In genomic region chr14:85273099-85273677, GRCh38 we compare ENCODE assay signal across 1 cellular context.
TF ChIP-seq lines count a peak whose summit lies in the region.

No MANE protein-coding gene starts in this region.

TF ChIP-seq in SK-N-SH, 30 proteins besides CTCF, POLR2A, EP300 and RAD21 (continued from another document):
- no peak for TF ChIP-seq REST (IDR thresholded peaks at IDR 0.05; ENCODE audit: low read depth, low read length)
- TF ChIP-seq PBX3 (IDR thresholded peaks at IDR 0.05), result no peak
- no peak for TF ChIP-seq SIN3A (IDR thresholded peaks at IDR 0.05; ENCODE audit: borderline replicate concordance, low read depth, low read length)
- TF ChIP-seq IRF3 (IDR thresholded peaks at IDR 0.05; ENCODE audit: low read depth, low read length), result no peak
- TF ChIP-seq POLR2AphosphoS5 (IDR thresholded peaks at IDR 0.05; ENCODE audit: low read depth, low read length), result no peak
- TF ChIP-seq NRF1 (IDR thresholded peaks at IDR 0.05; ENCODE audit: low read depth, low read length), result no peak
- TF ChIP-seq FOXM1 (IDR thresholded peaks at IDR 0.05; ENCODE audit: low read depth), result no peak
- no peak for TF ChIP-seq RXRA (IDR thresholded peaks at IDR 0.05; ENCODE audit: borderline replicate concordance, low read depth)
- no peak for TF ChIP-seq EZH2phosphoT487 (IDR thresholded peaks at IDR 0.05; ENCODE audit: borderline replicate concordance, low read depth)
- TF ChIP-seq GABPA (IDR thresholded peaks at IDR 0.05; ENCODE audit: low read depth), result no peak
- TF ChIP-seq GATA2 (CRISPR knock-in tag; IDR thresholded peaks at IDR 0.05), result no peak
- TF ChIP-seq TCF12 (IDR thresholded peaks at IDR 0.05), result no peak
TF ChIP-seq in SK-N-SH: peak in this region for 0.
